In the genomic region with DNA sequence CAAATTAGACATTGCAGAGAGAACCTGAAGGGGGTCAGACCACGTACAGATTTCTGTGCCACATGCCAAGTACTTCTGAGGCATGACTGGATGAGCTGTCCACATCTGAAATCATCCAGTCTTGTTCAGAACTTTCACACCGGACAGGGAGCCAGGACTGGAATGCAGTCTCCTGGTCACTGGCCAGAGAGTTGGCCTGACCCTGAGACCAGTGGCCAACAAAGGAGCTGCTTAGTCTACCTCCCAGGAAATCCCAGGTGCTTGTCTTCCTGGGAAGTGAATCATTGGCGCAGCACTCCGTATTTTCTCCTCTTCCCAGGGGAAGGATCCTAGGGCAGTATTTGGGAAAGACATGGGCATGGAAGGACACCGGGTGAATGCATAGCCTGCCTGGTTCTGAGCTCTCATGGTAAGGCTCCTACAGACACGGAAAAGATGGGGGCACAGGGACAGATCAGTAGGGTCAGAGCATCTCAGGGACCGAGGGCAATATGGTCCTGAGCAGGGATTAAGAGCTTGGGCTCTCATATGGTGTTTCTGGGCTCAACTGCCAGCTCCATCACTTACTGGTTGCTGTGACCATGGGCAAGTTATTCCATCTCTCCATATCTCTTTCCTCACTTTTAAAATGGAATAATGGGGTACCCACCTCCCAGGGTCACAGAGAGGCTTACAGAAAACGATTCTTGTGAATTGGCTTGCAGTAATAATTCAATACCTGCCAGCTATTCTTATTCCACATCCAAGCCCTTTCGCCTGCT, we compare ENCODE assay signal across 8 cellular contexts. TPM values are rescaled to one million over a fixed set of nuclear protein-coding genes. Genes with fewer than 3 reads are reported as not detected.
A peak's percentile ranks its signal among the peaks of the same experiment; 100 is the strongest.
DNase-seq lines count a peak whose midpoint lies in the region; ATAC-seq and TF ChIP-seq lines count a peak whose summit lies in the region.

No MANE protein-coding gene starts in this region.

- peak overlapping the region; percentile 91 for H3K27ac Mint-ChIP-seq in activated CD4-positive, alpha-beta T cell treated with anti-CD3 and anti-CD28 coated beads for 36 hours
- H3K27ac Mint-ChIP-seq in T-cell = peak overlapping the region in 1 of 2 donors; percentile 23

- CTCF ChIA-PET in activated CD4-positive, alpha-beta T cell treated with anti-CD3 and anti-CD28 coated beads for 36 hours (lab: Charles Lee) = interaction anchor here (0.5 to 21.1 kb wide), 11 partner anchors 24 to 394 kb away, joined by 3 to 236 read pairs (median 10); no protein-coding TSS in a partner anchor
- CTCF ChIA-PET in T-cell (lab: Charles Lee) = interaction anchor here (0.6 to 3.9 kb wide), 7 partner anchors 10 to 173 kb away, joined by 3 to 37 read pairs (median 4); no protein-coding TSS in a partner anchor

- peaks cover 38% of the 10 kb centered on the region for H3K36me3 Mint-ChIP-seq in activated CD4-positive, alpha-beta T cell treated with anti-CD3 and anti-CD28 coated beads for 36 hours (ENCODE audit: low read depth)
- no peaks in the 10 kb centered on the region for H3K36me3 Mint-ChIP-seq in T-cell

- H3K4me3 ChIP-seq in foreskin fibroblast (ENCODE audit: low read depth in 1 of 2, low read length in 2 of 2) (peak overlapping the region; percentile 83 to 91), skeletal muscle cell (ENCODE audit: low read depth, low read length) (peak overlapping the region; percentile 93)

- no peaks in the 10 kb centered on the region for H3K27me3 Mint-ChIP-seq in activated CD4-positive, alpha-beta T cell treated with anti-CD3 and anti-CD28 coated beads for 36 hours
- peaks cover 0 to 5% of the 10 kb centered on the region in 2 donors for H3K27me3 Mint-ChIP-seq in T-cell

- DNase-seq in activated CD4-positive, alpha-beta T cell treated with anti-CD3 and anti-CD28 coated beads for 36 hours = no peak
- no peak for DNase-seq in activated CD4-positive, alpha-beta T cell treated with anti-CD3 and anti-CD28 coated beads, Interleukin-2, amount 50 U/mL, for 1 hour
- no peak for DNase-seq in T-cell
- DNase-seq in foreskin fibroblast = peak; percentile 74 to 83
- peak; percentile 49 for DNase-seq in skeletal muscle cell (ENCODE audit: low read depth)
- no peak for DNase-seq in germinal center (ENCODE audit: low spot score)

- POLR2A ChIA-PET in activated CD4-positive, alpha-beta T cell treated with anti-CD3 and anti-CD28 coated beads for 36 hours (lab: Charles Lee) = interaction anchor here (0.8 to 2.8 kb wide), 4 partner anchors 25 to 165 kb away, joined by 5 to 32 read pairs (median 6); no protein-coding TSS in a partner anchor
- POLR2A ChIA-PET in T-cell (lab: Charles Lee) = interaction anchor here (0.5 to 0.7 kb wide), 2 partner anchors 45 to 173 kb away, joined by 3 read pairs; no protein-coding TSS in a partner anchor

- no peak for TF ChIP-seq CTCF in foreskin fibroblast (IDR thresholded peaks at IDR 0.05; ENCODE audit: low read depth, low read length)

- ATAC-seq in activated CD4-positive, alpha-beta T cell treated with anti-CD3 and anti-CD28 coated beads for 36 hours = no peak
- no peak for ATAC-seq in T-cell (replicated peaks in 1 of 4)
- no peak for ATAC-seq in HG03135 (IDR thresholded peaks at IDR 0.05; ENCODE audit: unreplicated experiment)
- ATAC-seq in GM21360 (IDR thresholded peaks at IDR 0.05; ENCODE audit: unreplicated experiment) = no peak

- H3K4me1 Mint-ChIP-seq in activated CD4-positive, alpha-beta T cell treated with anti-CD3 and anti-CD28 coated beads for 36 hours = peaks cover 38% of the 10 kb centered on the region
- H3K4me1 Mint-ChIP-seq in T-cell = peaks cover 17 to 32% (median 21%) of the 10 kb centered on the region in 3 donors

- H3K9me3 Mint-ChIP-seq in activated CD4-positive, alpha-beta T cell treated with anti-CD3 and anti-CD28 coated beads for 36 hours (ENCODE audit: low read depth) = no peaks in the 10 kb centered on the region
- no peaks in the 10 kb centered on the region for H3K9me3 Mint-ChIP-seq in T-cell

- peak overlapping the region; percentile 88 for H3K4me3 Mint-ChIP-seq in activated CD4-positive, alpha-beta T cell treated with anti-CD3 and anti-CD28 coated beads for 36 hours
- H3K4me3 Mint-ChIP-seq in T-cell = peak overlapping the region; percentile 80 to 88 (median 81)

- intact Hi-C loops in activated CD4-positive, alpha-beta T cell treated with anti-CD3 and anti-CD28 coated beads for 36 hours (cut with DNase I, micrococcal nuclease) = loop anchor here (1.0 to 5.0 kb wide), 11 partner anchors 28 to 652 kb away; partner anchors contain the start of genes BLOC1S2 (in 2 of the 2), ERLIN1 (in 2 of the 2), CWF19L1 (in 1 of the 2) and LZTS2 (in 1 of the 2)

RNA-seq across cellular contexts. Expression of gene SCD, which starts 1.3 kb away (rescaled TPM):
- 100 to 1,000 TPM; 203 to 206 TPM for total RNA-seq in activated CD4-positive, alpha-beta T cell treated with anti-CD3 and anti-CD28 coated beads for 36 hours
- 1 to 10 TPM; 2.1 to 5.7 (median 4.7) TPM for total RNA-seq in T-cell

RNA-seq across cellular contexts. Expression of gene PKD2L1, which starts 15.7 kb away (rescaled TPM):
- not detected for total RNA-seq in activated CD4-positive, alpha-beta T cell treated with anti-CD3 and anti-CD28 coated beads for 36 hours
- total RNA-seq in T-cell = not detected

RNA-seq across cellular contexts. Expression of gene BLOC1S2, which starts 59.3 kb away (rescaled TPM):
- total RNA-seq in activated CD4-positive, alpha-beta T cell treated with anti-CD3 and anti-CD28 coated beads for 36 hours = 10 to 100 TPM; 45.0 to 45.7 TPM
- total RNA-seq in T-cell = 10 to 100 TPM; 30.2 to 44.1 (median 38.0) TPM

Comparison
In these comparisons a context has a peak if more than half of its experiments do, and no peak if none do; other contexts are left out.
1. DNase-seq: peak in foreskin fibroblast (2 of 2) and skeletal muscle cell (single experiment); none in activated CD4-positive, alpha-beta T cell treated with anti-CD3 and anti-CD28 coated beads for 36 hours (single experiment), activated CD4-positive, alpha-beta T cell treated with anti-CD3 and anti-CD28 coated beads, Interleukin-2, amount 50 U/mL, for 1 hour (single experiment), T-cell (0 of 34) and germinal center (single experiment).
2. RNA of gene SCD, which starts 1.3 kb away (total RNA-seq): 203 to 206 TPM in activated CD4-positive, alpha-beta T cell treated with anti-CD3 and anti-CD28 coated beads for 36 hours; 2.1 to 5.7 TPM in T-cell; every median in the first group is over 10 times any median in the second.